Comparison of ENCODE assay signal across 24 cellular contexts in genomic region chr17:66746736-66747135, GRCh38.
"Had no signal": no experiment of that assay in that cellular context is flagged by ENCODE, and none has a peak within 500 bp of the region (broad histone marks: within the 10 kb centered on the region; RNA-seq: fewer than 3 reads in every experiment).

No MANE protein-coding gene starts in this region.

- DNase-seq: activated CD4-positive, alpha-beta T cell treated with anti-CD3 and anti-CD28 coated beads for 48 hours; activated CD4-positive, alpha-beta T cell treated with anti-CD3 and anti-CD28 coated beads, Interleukin-2, amount 50 U/mL, for 4 hours; activated CD4-positive, CD25-positive, alpha-beta regulatory T cell treated with anti-CD3 and anti-CD28 coated beads, Interleukin-2, amount 50 U/mL, for 72 hours; activated CD8-positive, alpha-beta memory T cell treated with anti-CD3 and anti-CD28 coated beads, Interleukin-2, amount 50 U/mL, for 48 hours; activated CD8-positive, alpha-beta T cell treated with anti-CD3 and anti-CD28 coated beads, Interleukin-2, amount 10 ng/mL, durations not matched to agents 7 days and 5 days; activated effector memory CD4-positive, alpha-beta T cell treated with Interleukin-2 at 50 U/mL for 16 hours; activated naive CD4-positive, alpha-beta T cell; activated T-cell treated with anti-CD3 and anti-CD28 coated beads, Interleukin-2, amount 50 U/mL, for 1 hour; aorta; MG63; NCI-H1105 treated with DMSO at 0.1 percent for 48 hours; NCI-H1436 treated with DMSO at 0.1 percent for 48 hours; NCI-H187; NCI-H2081 treated with DMSO at 0.1 percent for 48 hours; NCI-H2171 treated with DMSO at 0.1 percent for 48 hours; NCI-H226; NCI-H526; SHP77; SW 1271 had no signal

- H3K4me1 Mint-ChIP-seq: activated naive CD4-positive, alpha-beta T cell treated with anti-CD3 and anti-CD28 coated beads, Interleukin-2, amount 50 U/mL, for 24 hours had no signal

- H3K27ac Mint-ChIP-seq: activated CD8-positive, alpha-beta T cell treated with anti-CD3 and anti-CD28 coated beads, Interleukin-2, amount 10 ng/mL, durations not matched to agents 7 days and 5 days; activated naive CD4-positive, alpha-beta T cell treated with anti-CD3 and anti-CD28 coated beads, Interleukin-2, amount 50 U/mL, for 24 hours; activated T-helper 1 cell treated with anti-CD3 and anti-CD28 coated beads, Interleukin-12 subunit alpha, Interleukin-12 subunit beta, Interleukin-2, Interleukin-4 antibody, amounts not matched to agents 30 ng/mL and 10 ng/mL and 1 ng/mL, durations not matched to agents 14 hours and 24 hours and 36 hours had no signal

- H3K9me3 ChIP-seq: breast epithelium, MG63, SJSA1 had no signal

- H3K4me1 ChIP-seq: breast epithelium had no signal

- H3K27ac ChIP-seq: breast epithelium, SJSA1 had no signal

- H3K4me3 Mint-ChIP-seq: activated CD8-positive, alpha-beta T cell treated with anti-CD3 and anti-CD28 coated beads, Interleukin-2, amount 10 ng/mL, durations not matched to agents 7 days and 5 days; activated naive CD4-positive, alpha-beta T cell treated with anti-CD3 and anti-CD28 coated beads, Interleukin-2, amount 50 U/mL, for 24 hours; activated T-helper 1 cell treated with anti-CD3 and anti-CD28 coated beads, Interleukin-12 subunit alpha, Interleukin-12 subunit beta, Interleukin-2, Interleukin-4 antibody, amounts not matched to agents 30 ng/mL and 10 ng/mL and 1 ng/mL, durations not matched to agents 14 hours and 24 hours and 36 hours had no signal

- H3K9me3 Mint-ChIP-seq: activated naive CD4-positive, alpha-beta T cell treated with anti-CD3 and anti-CD28 coated beads, Interleukin-2, amount 50 U/mL, for 24 hours; activated T-helper 1 cell treated with anti-CD3 and anti-CD28 coated beads, Interleukin-12 subunit alpha, Interleukin-12 subunit beta, Interleukin-2, Interleukin-4 antibody, amounts not matched to agents 30 ng/mL and 10 ng/mL and 1 ng/mL, durations not matched to agents 14 hours and 24 hours and 36 hours had no signal

- H3K4me3 ChIP-seq: breast epithelium, MG63, SJSA1 had no signal

- H3K27me3 ChIP-seq: breast epithelium, MG63, SJSA1 had no signal

- H3K27me3 Mint-ChIP-seq: activated naive CD4-positive, alpha-beta T cell treated with anti-CD3 and anti-CD28 coated beads, Interleukin-2, amount 50 U/mL, for 24 hours had no signal

- H3K36me3 ChIP-seq: breast epithelium had no signal

- ATAC-seq: activated CD8-positive, alpha-beta T cell treated with anti-CD3 and anti-CD28 coated beads, Interleukin-2, amount 10 ng/mL, durations not matched to agents 7 days and 5 days; SK-N-SH treated with all-trans-retinoic acid at 6 μM for 48 hours had no signal
